Comparison of ENCODE assay signal across 17 cellular contexts in the genomic region with DNA sequence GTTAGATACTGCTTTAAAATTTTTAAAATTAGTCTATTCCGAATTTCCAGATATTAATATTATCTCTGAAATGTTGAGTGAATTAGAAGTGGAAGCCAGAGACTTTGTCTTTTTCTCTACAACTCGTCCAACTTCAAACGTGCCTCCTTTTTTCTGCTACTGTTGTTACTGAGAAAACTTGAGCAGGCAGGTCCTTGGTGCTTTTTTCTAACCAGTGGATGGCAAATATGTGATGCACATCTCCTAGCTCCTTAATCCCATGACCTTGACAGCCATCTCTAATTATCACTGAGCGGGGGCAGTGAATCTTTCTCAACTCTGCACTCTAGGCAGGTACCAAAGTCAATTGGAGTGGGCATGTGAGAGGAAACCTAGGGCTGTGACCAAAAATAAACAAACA. TPM values are rescaled to one million over a fixed set of nuclear protein-coding genes. Genes with fewer than 3 reads are reported as not detected.
DNase-seq lines count a peak whose midpoint lies in the region; ATAC-seq and TF ChIP-seq lines count a peak whose summit lies in the region.
"Had no signal": no experiment of that assay in that cellular context is flagged by ENCODE, and none has a peak within 500 bp of the region (broad histone marks: within the 10 kb centered on the region; RNA-seq: fewer than 3 reads in every experiment).

No MANE protein-coding gene starts in this region.

- H3K27ac Mint-ChIP-seq in HFFc6 (peak overlapping the region; percentile 7; the same call in 1 of the 2 replicates), neural crest cell (ENCODE audit: unreplicated experiment) (peak overlapping the region; percentile 40)
- H3K27ac Mint-ChIP-seq in dendritic cell treated with granulocyte-macrophage colony-stimulating factor and Interleukin-4, amounts not matched to agents 40 ng/mL and 50 ng/mL, for 4 days, result peak overlapping the region; percentile 28
- H3K27ac Mint-ChIP-seq in activated CD8-positive, alpha-beta T cell treated with anti-CD3 and anti-CD28 coated beads, Interleukin-2, amount 10 ng/mL, durations not matched to agents 7 days and 5 days, result no peak overlapping the region

- POLR2A ChIA-PET in activated CD8-positive, alpha-beta T cell treated with anti-CD3 and anti-CD28 coated beads, Interleukin-2, amount 10 ng/mL, durations not matched to agents 7 days and 5 days (lab: Charles Lee), result no interaction called here

- peak overlapping the region; percentile 42 for H3K27ac ChIP-seq in ACC112 (ENCODE audit: low read depth, low read length)

- H3K4me1 Mint-ChIP-seq in HFFc6 (ENCODE audit: low read depth) (peaks cover 75% of the 10 kb centered on the region), neural crest cell (peaks cover 23% of the 10 kb centered on the region)
- H3K4me1 Mint-ChIP-seq in dendritic cell treated with granulocyte-macrophage colony-stimulating factor and Interleukin-4, amounts not matched to agents 40 ng/mL and 50 ng/mL, for 4 days (ENCODE audit: low read depth), result peaks cover 50% of the 10 kb centered on the region
- H3K4me1 Mint-ChIP-seq in activated CD8-positive, alpha-beta T cell treated with anti-CD3 and anti-CD28 coated beads, Interleukin-2, amount 10 ng/mL, durations not matched to agents 7 days and 5 days (ENCODE audit: low read depth), result peaks cover 43% of the 10 kb centered on the region

- CTCF ChIA-PET in activated CD8-positive, alpha-beta T cell treated with anti-CD3 and anti-CD28 coated beads, Interleukin-2, amount 10 ng/mL, durations not matched to agents 7 days and 5 days (lab: Charles Lee), result no interaction called here

- no peak for ATAC-seq in activated CD8-positive, alpha-beta T cell treated with anti-CD3 and anti-CD28 coated beads, Interleukin-2, amount 10 ng/mL, durations not matched to agents 7 days and 5 days

- H3K36me3 ChIP-seq in ACC112 (ENCODE audit: insufficient read depth, low read length), result peaks cover 15% of the 10 kb centered on the region; the same call in 1 of the 2 replicates
- H3K36me3 ChIP-seq: BE2C had no signal

- no peaks in the 10 kb centered on the region for H3K27me3 ChIP-seq in ACC112 (ENCODE audit: insufficient read depth, low read length)
- H3K27me3 ChIP-seq: BE2C had no signal

- H3K9me3 Mint-ChIP-seq in HFFc6, result no peaks in the 10 kb centered on the region
- no peaks in the 10 kb centered on the region for H3K9me3 Mint-ChIP-seq in dendritic cell treated with granulocyte-macrophage colony-stimulating factor and Interleukin-4, amounts not matched to agents 40 ng/mL and 50 ng/mL, for 4 days
- H3K9me3 Mint-ChIP-seq in neural crest cell, result no peaks in the 10 kb centered on the region
- H3K9me3 Mint-ChIP-seq in activated CD8-positive, alpha-beta T cell treated with anti-CD3 and anti-CD28 coated beads, Interleukin-2, amount 10 ng/mL, durations not matched to agents 7 days and 5 days (ENCODE audit: insufficient read depth), result peaks cover 5% of the 10 kb centered on the region
- H3K9me3 Mint-ChIP-seq: CD4-positive, alpha-beta memory T cell had no signal

- H3K27me3 Mint-ChIP-seq in HFFc6 (ENCODE audit: insufficient read depth) (peaks cover 2% of the 10 kb centered on the region; the same call in 1 of the 2 replicates), neural crest cell (ENCODE audit: low read depth) (no peaks in the 10 kb centered on the region)
- no peaks in the 10 kb centered on the region for H3K27me3 Mint-ChIP-seq in dendritic cell treated with granulocyte-macrophage colony-stimulating factor and Interleukin-4, amounts not matched to agents 40 ng/mL and 50 ng/mL, for 4 days
- no peaks in the 10 kb centered on the region for H3K27me3 Mint-ChIP-seq in activated CD8-positive, alpha-beta T cell treated with anti-CD3 and anti-CD28 coated beads, Interleukin-2, amount 10 ng/mL, durations not matched to agents 7 days and 5 days (ENCODE audit: low read depth)
- H3K27me3 Mint-ChIP-seq: CD4-positive, alpha-beta memory T cell had no signal

- H2AFZ ChIP-seq in ACC112 (ENCODE audit: low read length, unreplicated experiment), result no peak overlapping the region

- intact Hi-C loops in dendritic cell treated with granulocyte-macrophage colony-stimulating factor and Interleukin-4, amounts not matched to agents 40 ng/mL and 50 ng/mL, for 4 days (cut with micrococcal nuclease), result no loop called here

- DNase-seq in HFFc6 (no peak), neural crest cell (ENCODE audit: low read depth, low spot score) (no peak), iPS-NIHi7 (ENCODE audit: extremely low spot score) (no peak), medulla oblongata (ENCODE audit: extremely low spot score) (no peak), NCI-H1092 treated with DMSO at 0.1 percent for 48 hours (lab: John Stamatoyannopoulos, UW) (no peak)
- DNase-seq in activated CD8-positive, alpha-beta T cell treated with anti-CD3 and anti-CD28 coated beads, Interleukin-2, amount 10 ng/mL, durations not matched to agents 7 days and 5 days, result no peak
- DNase-seq: BE2C; CD4-positive, alpha-beta memory T cell; DMS79 treated with DMSO at 0.1 percent for 48 hours; GOT3; NCI-H1436; NCI-H2029 treated with DMSO at 0.1 percent for 48 hours; NCI-H510A; NCI-H82; RPMI8226 had no signal

- H3K79me2 ChIP-seq in ACC112 (ENCODE audit: control insufficient read depth, insufficient read depth, low read length, unreplicated experiment), result peaks cover 94% of the 10 kb centered on the region

- no peak for TF ChIP-seq CTCF in HFFc6 (IDR thresholded peaks at IDR 0.05)
- no peak for TF ChIP-seq CTCF in neural crest cell (conservative IDR thresholded peaks at IDR 0.05)

- H3K4me3 Mint-ChIP-seq in HFFc6 (no peak overlapping the region), neural crest cell (no peak overlapping the region)
- H3K4me3 Mint-ChIP-seq in dendritic cell treated with granulocyte-macrophage colony-stimulating factor and Interleukin-4, amounts not matched to agents 40 ng/mL and 50 ng/mL, for 4 days, result no peak overlapping the region
- H3K4me3 Mint-ChIP-seq in activated CD8-positive, alpha-beta T cell treated with anti-CD3 and anti-CD28 coated beads, Interleukin-2, amount 10 ng/mL, durations not matched to agents 7 days and 5 days, result no peak overlapping the region
- H3K4me3 Mint-ChIP-seq: CD4-positive, alpha-beta memory T cell had no signal

- H3K4me3 ChIP-seq in ACC112 (ENCODE audit: low read depth, low read length), result no peak overlapping the region

- H3K36me3 Mint-ChIP-seq in HFFc6 (ENCODE audit: low read depth), result peaks cover 11% of the 10 kb centered on the region
- H3K36me3 Mint-ChIP-seq in dendritic cell treated with granulocyte-macrophage colony-stimulating factor and Interleukin-4, amounts not matched to agents 40 ng/mL and 50 ng/mL, for 4 days (ENCODE audit: low read depth), result peaks cover 13% of the 10 kb centered on the region
- H3K36me3 Mint-ChIP-seq in neural crest cell (ENCODE audit: low read depth), result peaks cover 3% of the 10 kb centered on the region
- peaks cover 10% of the 10 kb centered on the region for H3K36me3 Mint-ChIP-seq in activated CD8-positive, alpha-beta T cell treated with anti-CD3 and anti-CD28 coated beads, Interleukin-2, amount 10 ng/mL, durations not matched to agents 7 days and 5 days (ENCODE audit: low read depth)
- H3K36me3 Mint-ChIP-seq: CD4-positive, alpha-beta memory T cell had no signal

- H3K4me1 ChIP-seq in ACC112 (ENCODE audit: control insufficient read depth, insufficient read depth, low read length, unreplicated experiment), result peaks cover 68% of the 10 kb centered on the region

RNA-seq across cellular contexts. Expression of a gene that starts 50.7 kb away (rescaled TPM):
- total RNA-seq in HFFc6 (2021; fragmentation: NEBNext Ultra II Directional; extraction: Animal tissue kit (Norgen Biotek cat#: 25700)), result 100 to 1,000 TPM; 133 to 192 (median 155) TPM
- 38.2 and 41.5 TPM in 2 replicates for total RNA-seq in neural crest cell
- 10 to 100 TPM; 11.5 to 12.3 TPM for total RNA-seq in activated CD8-positive, alpha-beta T cell treated with anti-CD3 and anti-CD28 coated beads, Interleukin-2, amount 10 ng/mL, durations not matched to agents 7 days and 5 days
